In genomic region chr2:72138011-72138881, GRCh38 we compare ENCODE assay signal across 1 cellular context.
TF ChIP-seq lines count a peak whose summit lies in the region.

No MANE protein-coding gene starts in this region.

TF ChIP-seq in GM23338, 12 proteins besides CTCF, POLR2A, EP300 and RAD21 (continued from another document):
- no peak for TF ChIP-seq ZNF114 (CRISPR knock-in tag; IDR thresholded peaks at IDR 0.05)
- TF ChIP-seq JUNB (IDR thresholded peaks at IDR 0.05; ENCODE audit: unreplicated experiment) = no peak
- no peak for TF ChIP-seq NANOG (IDR thresholded peaks at IDR 0.05; ENCODE audit: borderline replicate concordance)
- no peak for TF ChIP-seq ZNF462 (CRISPR knock-in tag; IDR thresholded peaks at IDR 0.05)
- TF ChIP-seq EZH2phosphoT487 (IDR thresholded peaks at IDR 0.05; ENCODE audit: unreplicated experiment) = no peak
TF ChIP-seq in GM23338: peak in this region for 0.
